ENCODE assay signal across 19 cellular contexts in genomic region chr6:21199246-21199645, GRCh38.
A peak's percentile ranks its signal among the peaks of the same experiment; 100 is the strongest.
DNase-seq lines count a peak whose midpoint lies in the region; ATAC-seq and TF ChIP-seq lines count a peak whose summit lies in the region.
"Had no signal": no experiment of that assay in that cellular context is flagged by ENCODE, and none has a peak within 500 bp of the region (broad histone marks: within the 10 kb centered on the region; RNA-seq: fewer than 3 reads in every experiment).

No MANE protein-coding gene starts in this region.

- ATAC-seq in WTC11 (peak; percentile 71), GM19023 (IDR thresholded peaks at IDR 0.05; ENCODE audit: unreplicated experiment) (no peak)

- TF ChIP-seq CTCF in Caco-2 (IDR thresholded peaks at IDR 0.05; ENCODE audit: insufficient read depth in 1 of 2, low read depth in 1 of 2, low read length in 1 of 2, severe bottlenecking in 1 of 2, unreplicated experiment in 1 of 2) (no peak), WTC11 (IDR thresholded peaks at IDR 0.05) (no peak), nephron (IDR thresholded peaks at IDR 0.05; ENCODE audit: unreplicated experiment in 3 of 3) (no peak), right atrium auricular region (IDR thresholded peaks at IDR 0.05) (no peak)

- H3K9me3 Mint-ChIP-seq in Caco-2 (ENCODE audit: unreplicated experiment) (no peaks in the 10 kb centered on the region), WTC11 (peaks cover 5% of the 10 kb centered on the region), nephron (peaks cover 1% of the 10 kb centered on the region)
- H3K9me3 Mint-ChIP-seq: activated naive CD4-positive, alpha-beta T cell treated with anti-CD3 and anti-CD28 coated beads, Interleukin-2, amount 50 U/mL, for 24 hours had no signal

- DNase-seq in Caco-2 (no peak), NCI-H146 (lab: John Stamatoyannopoulos, UW) (peak; percentile 70), WTC11 (ENCODE audit: low spot score) (no peak), occipital lobe (lab: John Stamatoyannopoulos, UW) (no peak), right atrium auricular region (ENCODE audit: low spot score) (no peak)
- DNase-seq: activated CD4-positive, alpha-beta T cell treated with anti-CD3 and anti-CD28 coated beads, Interleukin-2, amount 50 U/mL, for 48 hours; activated T-cell treated with anti-CD3 and anti-CD28 coated beads, Interleukin-2, amount 50 U/mL, for 1 hour; brain microvascular endothelial cell; DMS79 treated with DMSO at 0.1 percent for 48 hours; erythroblast; H7; NCI-H1436 had no signal

- H3K27ac ChIP-seq in right atrium auricular region, result no peak overlapping the region
- H3K27ac ChIP-seq: brain microvascular endothelial cell, C4-2B, KMS-11, prostate gland, tibial nerve had no signal

- intact Hi-C loops in Caco-2 (cut with micrococcal nuclease; ENCODE audit: unreplicated experiment), result no loop called here

- H3K36me3 Mint-ChIP-seq in Caco-2 (ENCODE audit: insufficient read depth, unreplicated experiment), result no peaks in the 10 kb centered on the region
- H3K36me3 Mint-ChIP-seq in WTC11, result peaks cover 6% of the 10 kb centered on the region
- H3K36me3 Mint-ChIP-seq in nephron (ENCODE audit: low read depth), result peaks cover 1% of the 10 kb centered on the region

- no peaks in the 10 kb centered on the region for H3K27me3 Mint-ChIP-seq in Caco-2 (ENCODE audit: insufficient read depth, unreplicated experiment)
- no peaks in the 10 kb centered on the region for H3K27me3 Mint-ChIP-seq in WTC11 (ENCODE audit: low read depth)
- H3K27me3 Mint-ChIP-seq in nephron (ENCODE audit: low read depth), result no peaks in the 10 kb centered on the region
- H3K27me3 Mint-ChIP-seq: activated naive CD4-positive, alpha-beta T cell treated with anti-CD3 and anti-CD28 coated beads, Interleukin-2, amount 50 U/mL, for 24 hours had no signal

- H3K27ac Mint-ChIP-seq in Caco-2 (ENCODE audit: unreplicated experiment) (peak overlapping the region; percentile 57), WTC11 (peak overlapping the region; percentile 14), nephron (peak overlapping the region; percentile 74 to 86 (median 78))
- H3K27ac Mint-ChIP-seq: activated naive CD4-positive, alpha-beta T cell treated with anti-CD3 and anti-CD28 coated beads, Interleukin-2, amount 50 U/mL, for 24 hours had no signal

- H3K27me3 ChIP-seq in Caco-2 (replicated peaks; ENCODE audit: control insufficient read depth, insufficient read depth, low read length), result no peaks in the 10 kb centered on the region
- no peaks in the 10 kb centered on the region for H3K27me3 ChIP-seq in right atrium auricular region
- H3K27me3 ChIP-seq: brain microvascular endothelial cell, tibial nerve had no signal

- H3K4me3 ChIP-seq in Caco-2 (ENCODE audit: low read depth, low read length) (no peak overlapping the region), right atrium auricular region (no peak overlapping the region)
- H3K4me3 ChIP-seq: prostate gland, tibial nerve had no signal

- CTCF ChIA-PET in Caco-2 (lab: Charles Lee), result no interaction called here
- CTCF ChIA-PET in WTC11 (lab: Charles Lee), result interaction anchor here (0.6 to 0.9 kb wide), 2 partner anchors 9 to 14 kb away, joined by 3 to 4 read pairs; no protein-coding TSS in a partner anchor

- POLR2A ChIA-PET in Caco-2 (lab: Charles Lee) (interaction anchor here (0.6 kb wide), 1 partner anchor 388 kb away, joined by 3 read pairs; no protein-coding TSS in a partner anchor), WTC11 (lab: Charles Lee) (no interaction called here)

- H3K4me1 Mint-ChIP-seq in Caco-2 (ENCODE audit: low read depth, unreplicated experiment) (no peaks in the 10 kb centered on the region), WTC11 (peaks cover 40% of the 10 kb centered on the region), nephron (peaks cover 61% of the 10 kb centered on the region)
- H3K4me1 Mint-ChIP-seq: activated naive CD4-positive, alpha-beta T cell treated with anti-CD3 and anti-CD28 coated beads, Interleukin-2, amount 50 U/mL, for 24 hours had no signal

- H3K36me3 ChIP-seq in Caco-2 (ENCODE audit: control insufficient read depth, insufficient read depth, low read length), result no peaks in the 10 kb centered on the region; the same call in 1 of the 2 replicates
- no peaks in the 10 kb centered on the region for H3K36me3 ChIP-seq in right atrium auricular region
- H3K36me3 ChIP-seq: brain microvascular endothelial cell, prostate gland had no signal

- H3K9me3 ChIP-seq in Caco-2 (no peaks in the 10 kb centered on the region), right atrium auricular region (no peaks in the 10 kb centered on the region)
- H3K9me3 ChIP-seq: prostate gland, tibial nerve had no signal

- BruUV-seq in Caco-2 (replicated peaks; lab: Mats Ljungman, UMichigan), result no TSS peak

- H3K4me3 Mint-ChIP-seq in Caco-2 (ENCODE audit: unreplicated experiment) (no peak overlapping the region), WTC11 (no peak overlapping the region), nephron (no peak overlapping the region)
- H3K4me3 Mint-ChIP-seq: activated naive CD4-positive, alpha-beta T cell treated with anti-CD3 and anti-CD28 coated beads, Interleukin-2, amount 50 U/mL, for 24 hours had no signal

- H3K4me1 ChIP-seq in Caco-2 (no peaks in the 10 kb centered on the region), right atrium auricular region (peaks cover 0 to 18% of the 10 kb centered on the region in 2 donors)
- H3K4me1 ChIP-seq: prostate gland had no signal

TF ChIP-seq in WTC11, 78 proteins besides CTCF, POLR2A, EP300 and RAD21:
- TF ChIP-seq ZBTB43 (CRISPR knock-in tag; IDR thresholded peaks at IDR 0.05), result no peak
- no peak for TF ChIP-seq PRRX2 (CRISPR knock-in tag; IDR thresholded peaks at IDR 0.05)
- no peak for TF ChIP-seq ZNF396 (CRISPR knock-in tag; IDR thresholded peaks at IDR 0.05; ENCODE audit: borderline replicate concordance)
- no peak for TF ChIP-seq E2F1 (CRISPR knock-in tag; IDR thresholded peaks at IDR 0.05)
- TF ChIP-seq ZNF317 (CRISPR knock-in tag; IDR thresholded peaks at IDR 0.05; ENCODE audit: borderline replicate concordance, low read depth), result no peak
- TF ChIP-seq ATF1 (CRISPR knock-in tag; IDR thresholded peaks at IDR 0.05), result no peak

Comparison
In these comparisons a context has a peak if more than half of its experiments do, and no peak if none do; other contexts are left out.
1. H3K27ac Mint-ChIP-seq: peak in every context shown above with its lines; median percentile 78 in nephron; 57 in Caco-2; 14 in WTC11.